Comparison of ENCODE assay signal across 25 cellular contexts in the genomic region with DNA sequence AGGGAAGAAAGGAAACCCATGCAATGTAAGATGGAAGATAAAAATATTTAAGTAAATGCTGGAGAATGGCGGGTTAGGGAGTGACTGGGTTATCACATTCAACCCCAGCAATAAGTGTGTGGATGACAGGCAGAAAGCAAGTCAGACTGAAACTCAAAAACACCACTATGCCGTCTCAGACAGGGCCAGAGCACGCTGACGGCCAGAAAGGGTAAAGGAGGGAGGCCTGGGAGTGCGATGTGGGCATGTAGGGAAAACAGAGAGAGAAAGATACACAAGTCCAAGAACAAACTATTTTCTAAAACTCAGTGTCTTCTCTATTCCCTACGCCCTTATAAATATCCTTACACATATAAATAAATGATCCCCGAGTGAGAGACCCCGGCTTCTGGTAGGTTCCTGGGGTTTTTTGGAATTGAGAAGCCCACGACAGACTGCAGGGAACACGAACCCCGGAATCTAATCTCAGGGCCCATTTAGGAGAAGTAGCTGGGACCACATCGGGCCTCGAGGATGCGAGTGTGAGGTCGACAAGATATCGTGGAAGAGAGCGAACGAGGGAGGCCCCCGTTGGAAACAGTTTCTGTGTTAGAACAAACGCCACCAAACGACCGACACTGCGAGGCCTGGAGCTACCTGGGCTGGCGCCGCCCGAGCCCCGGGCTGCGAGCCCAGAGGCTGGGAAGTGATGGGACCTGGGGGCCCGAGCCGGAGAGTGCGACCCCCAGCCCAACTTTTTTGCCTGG. TPM values are rescaled to one million over a fixed set of nuclear protein-coding genes. Genes with fewer than 3 reads are reported as not detected.
DNase-seq lines count a peak whose midpoint lies in the region; ATAC-seq and TF ChIP-seq lines count a peak whose summit lies in the region.
"Had no signal": no experiment of that assay in that cellular context is flagged by ENCODE, and none has a peak within 500 bp of the region (broad histone marks: within the 10 kb centered on the region; RNA-seq: fewer than 3 reads in every experiment).

No MANE protein-coding gene starts in this region.

- peak overlapping the region; percentile 16 for H3K27ac Mint-ChIP-seq in activated naive CD4-positive, alpha-beta T cell treated with anti-CD3 and anti-CD28 coated beads, Interleukin-2, amount 10 ng/mL, durations not matched to agents 7 days and 5 days
- H3K27ac Mint-ChIP-seq in stimulated activated naive B cell treated with anti-CD40 and anti-IgM and Interleukin-4, amounts not matched to agents 10 μg/mL and 1 μg/mL and 100 μg/mL, for 72 hours: peak overlapping the region; percentile 93
- H3K27ac Mint-ChIP-seq: activated CD8-positive, alpha-beta memory T cell treated with anti-CD3 and anti-CD28 coated beads, Interleukin-2, amount 10 ng/mL, durations not matched to agents 7 days and 5 days had no signal

- CTCF ChIA-PET in activated naive CD4-positive, alpha-beta T cell treated with anti-CD3 and anti-CD28 coated beads, Interleukin-2, amount 10 ng/mL, durations not matched to agents 7 days and 5 days (lab: Charles Lee): no interaction called here

- no peak for TF ChIP-seq POLR2A in stomach (IDR thresholded peaks at IDR 0.05)
- no peak for TF ChIP-seq POLR2A in ovary (IDR thresholded peaks at IDR 0.05)

- no peak for DNase-seq in activated naive CD4-positive, alpha-beta T cell treated with anti-CD3 and anti-CD28 coated beads, Interleukin-2, amount 10 ng/mL, durations not matched to agents 7 days and 5 days
- DNase-seq in activated naive CD4-positive, alpha-beta T cell treated with Interleukin-2 at 50 U/mL for 16 hours: no peak
- DNase-seq in SK-N-MC (ENCODE audit: low read depth, low spot score) (no peak), stomach (no peak), ovary (no peak), H4 (ENCODE audit: low spot score) (no peak)
- no peak for DNase-seq in stimulated activated naive B cell treated with anti-CD40 and anti-IgM and Interleukin-4, amounts not matched to agents 10 μg/mL and 1 μg/mL and 100 μg/mL, for 72 hours
- DNase-seq: activated CD8-positive, alpha-beta memory T cell treated with anti-CD3 and anti-CD28 coated beads, Interleukin-2, amount 10 ng/mL, durations not matched to agents 7 days and 5 days; activated gamma-delta T cell; DND-41; GM23248; hippocampal formation; IMR-90; left ventricle myocardium superior; MG63; NCI-H1694 treated with DMSO at 0.1 percent for 48 hours; NCI-H2227 treated with DMSO at 0.1 percent for 48 hours; stimulated activated CD4-positive, alpha-beta T cell treated with anti-CD3 and anti-CD28 coated beads, Interleukin-1b, Interleukin-23, amount 100 ng/mL, for 48 hours; SW 1271 had no signal

- H3K36me3 ChIP-seq in SK-N-MC (ENCODE audit: insufficient read depth, low read length) (no peaks in the 10 kb centered on the region), iPS-15b (ENCODE audit: control insufficient read depth, insufficient read depth, low read length) (no peaks in the 10 kb centered on the region), stomach (no peaks in the 10 kb centered on the region), ovary (no peaks in the 10 kb centered on the region)
- H3K36me3 ChIP-seq: ascending aorta, MG63 had no signal

- peaks cover 8% of the 10 kb centered on the region for H3K4me1 Mint-ChIP-seq in activated naive CD4-positive, alpha-beta T cell treated with anti-CD3 and anti-CD28 coated beads, Interleukin-2, amount 10 ng/mL, durations not matched to agents 7 days and 5 days
- peaks cover 9 to 24% of the 10 kb centered on the region in 2 donors for H3K4me1 Mint-ChIP-seq in stimulated activated naive B cell treated with anti-CD40 and anti-IgM and Interleukin-4, amounts not matched to agents 10 μg/mL and 1 μg/mL and 100 μg/mL, for 72 hours

- peaks cover 19% of the 10 kb centered on the region for H3K36me3 Mint-ChIP-seq in activated naive CD4-positive, alpha-beta T cell treated with anti-CD3 and anti-CD28 coated beads, Interleukin-2, amount 10 ng/mL, durations not matched to agents 7 days and 5 days
- peaks cover 9 to 11% of the 10 kb centered on the region in 2 donors for H3K36me3 Mint-ChIP-seq in stimulated activated naive B cell treated with anti-CD40 and anti-IgM and Interleukin-4, amounts not matched to agents 10 μg/mL and 1 μg/mL and 100 μg/mL, for 72 hours

- peak overlapping the region; percentile 87 for H3K9ac ChIP-seq in SK-N-MC (ENCODE audit: insufficient read length)
- no peak overlapping the region for H3K9ac ChIP-seq in iPS-15b (ENCODE audit: low read depth, low read length)
- H3K9ac ChIP-seq: GM23248 had no signal

- H3K27me3 Mint-ChIP-seq in activated naive CD4-positive, alpha-beta T cell treated with anti-CD3 and anti-CD28 coated beads, Interleukin-2, amount 10 ng/mL, durations not matched to agents 7 days and 5 days: peaks cover 98% of the 10 kb centered on the region
- H3K27me3 Mint-ChIP-seq in stimulated activated naive B cell treated with anti-CD40 and anti-IgM and Interleukin-4, amounts not matched to agents 10 μg/mL and 1 μg/mL and 100 μg/mL, for 72 hours: peaks cover 64 to 74% of the 10 kb centered on the region in 2 donors

- TF ChIP-seq EP300 in stomach (IDR thresholded peaks at IDR 0.05) (no peak), ovary (IDR thresholded peaks at IDR 0.05) (no peak)

- H3K9me3 ChIP-seq in SK-N-MC (ENCODE audit: low read depth, low read length): no peaks in the 10 kb centered on the region
- no peaks in the 10 kb centered on the region for H3K9me3 ChIP-seq in iPS-15b (ENCODE audit: control insufficient read depth, insufficient read depth, low read length)
- H3K9me3 ChIP-seq in stomach: peaks cover 0 to 33% (median 6%) of the 10 kb centered on the region in 4 donors
- H3K9me3 ChIP-seq in ovary: peaks cover 0 to 4% of the 10 kb centered on the region in 2 donors
- H3K9me3 ChIP-seq: ascending aorta, MG63 had no signal

- H3K27ac ChIP-seq in SK-N-MC (peak overlapping the region; percentile 87), stomach (no peak overlapping the region), ovary (no peak overlapping the region)
- H3K27ac ChIP-seq: ascending aorta, GM23248, VCaP had no signal

- H3K4me1 ChIP-seq in iPS-15b (ENCODE audit: control insufficient read depth, insufficient read depth, low read length) (peaks cover 32% of the 10 kb centered on the region), stomach (peaks cover 4 to 42% (median 16%) of the 10 kb centered on the region in 4 donors), ovary (ENCODE audit: insufficient read depth) (no peaks in the 10 kb centered on the region)

- no peak for ATAC-seq in stimulated activated naive B cell treated with anti-CD40 and anti-IgM and Interleukin-4, amounts not matched to agents 10 μg/mL and 1 μg/mL and 100 μg/mL, for 72 hours (replicated peaks)
- ATAC-seq: activated CD8-positive, alpha-beta memory T cell treated with anti-CD3 and anti-CD28 coated beads, Interleukin-2, amount 10 ng/mL, durations not matched to agents 7 days and 5 days; left ventricle myocardium superior had no signal

- peak overlapping the region; percentile 93 for H3K4me3 ChIP-seq in SK-N-MC
- peak overlapping the region; percentile 57 for H3K4me3 ChIP-seq in iPS-15b (ENCODE audit: low read depth, low read length)
- H3K4me3 ChIP-seq in stomach: no peak overlapping the region
- no peak overlapping the region for H3K4me3 ChIP-seq in ovary
- H3K4me3 ChIP-seq: ascending aorta, GM23248, MG63 had no signal

- H3K9me3 Mint-ChIP-seq in activated naive CD4-positive, alpha-beta T cell treated with anti-CD3 and anti-CD28 coated beads, Interleukin-2, amount 10 ng/mL, durations not matched to agents 7 days and 5 days: peaks cover 1% of the 10 kb centered on the region
- peaks cover 3 to 10% of the 10 kb centered on the region in 2 donors for H3K9me3 Mint-ChIP-seq in stimulated activated naive B cell treated with anti-CD40 and anti-IgM and Interleukin-4, amounts not matched to agents 10 μg/mL and 1 μg/mL and 100 μg/mL, for 72 hours

- TF ChIP-seq CTCF in stomach (IDR thresholded peaks at IDR 0.05) (no peak), ovary (IDR thresholded peaks at IDR 0.05) (no peak)

- H3K4me3 Mint-ChIP-seq in activated naive CD4-positive, alpha-beta T cell treated with anti-CD3 and anti-CD28 coated beads, Interleukin-2, amount 10 ng/mL, durations not matched to agents 7 days and 5 days: no peak overlapping the region
- H3K4me3 Mint-ChIP-seq in stimulated activated naive B cell treated with anti-CD40 and anti-IgM and Interleukin-4, amounts not matched to agents 10 μg/mL and 1 μg/mL and 100 μg/mL, for 72 hours: peak overlapping the region; percentile 58 to 70
- H3K4me3 Mint-ChIP-seq: activated CD8-positive, alpha-beta memory T cell treated with anti-CD3 and anti-CD28 coated beads, Interleukin-2, amount 10 ng/mL, durations not matched to agents 7 days and 5 days had no signal

- H3K27me3 ChIP-seq in iPS-15b (ENCODE audit: control insufficient read depth, insufficient read depth, low read length): peaks cover 80% of the 10 kb centered on the region
- H3K27me3 ChIP-seq in stomach: peaks cover 36 to 100% (median 95%) of the 10 kb centered on the region in 3 donors
- H3K27me3 ChIP-seq in ovary: peaks cover 7% of the 10 kb centered on the region

- WGBS in stomach, 5 donors: 6 to 10% (median 10%) methylated on average over 31 of the region's 31 CpGs
- WGBS in ovary, 3 donors: 5 to 8% (median 7%) methylated on average over 31 of the region's 31 CpGs

- intact Hi-C loops in stomach (cut with DNase I; ENCODE audit: low total_unique reads) (no loop called here), ovary (cut with DNase I) (no loop called here)

RNA-seq across cellular contexts. Expression of a gene that starts 0.7 kb away (rescaled TPM):
- total RNA-seq in stomach (not detected), ovary (not detected)
- polyA plus RNA-seq in stomach (not detected), ovary (under 1 TPM in 1 of 2 donors, not detected in 1; 0.06 TPM)
- total RNA-seq in H4 (2014; rRNA removed; shearing (Covaris generic)): not detected in 2 replicates
- total RNA-seq: activated CD8-positive, alpha-beta memory T cell treated with anti-CD3 and anti-CD28 coated beads, Interleukin-2, amount 10 ng/mL, durations not matched to agents 7 days and 5 days; ascending aorta; endothelial cell of umbilical vein; GM23248; IMR-90; left ventricle myocardium superior; osteoblast; urinary bladder had no signal
- polyA plus RNA-seq: endothelial cell of umbilical vein, GM23248, IMR-90, urinary bladder had no signal

Comparison
In these comparisons a context has a peak if more than half of its experiments do, and no peak if none do; other contexts are left out.
1. H3K4me3 ChIP-seq: peak in SK-N-MC (single experiment) and iPS-15b (single experiment); none in stomach (0 of 4) and ovary (single experiment).